24 cellular contexts compared by ENCODE assay signal in genomic region chr3:10357095-10357494, GRCh38. TPM values are rescaled to one million over a fixed set of nuclear protein-coding genes. Genes with fewer than 3 reads are reported as not detected.
DNase-seq lines count a peak whose midpoint lies in the region; ATAC-seq and TF ChIP-seq lines count a peak whose summit lies in the region.
"Had no signal": no experiment of that assay in that cellular context is flagged by ENCODE, and none has a peak within 500 bp of the region (broad histone marks: within the 10 kb centered on the region; RNA-seq: fewer than 3 reads in every experiment).

No MANE protein-coding gene starts in this region.

- H3K18ac ChIP-seq in IMR-90 (ENCODE audit: low read depth, low read length) (peak overlapping the region; percentile 65), mesenchymal stem cell (ENCODE audit: low read depth in 1 of 2, low read length in 2 of 2) (peak overlapping the region; percentile 46 to 58)

- H4K8ac ChIP-seq in IMR-90 (ENCODE audit: low read depth in 2 of 2, low read length in 2 of 2) (peak overlapping the region; percentile 76 to 95), mesenchymal stem cell (ENCODE audit: low read length) (peak overlapping the region; percentile 51)

- H2BK20ac ChIP-seq in IMR-90 (ENCODE audit: low read depth, low read length), result peak overlapping the region; percentile 91

- H2AFZ ChIP-seq in IMR-90 (replicated peaks; ENCODE audit: low read length, poor library complexity) (peak overlapping the region; percentile 81), mesenchymal stem cell (ENCODE audit: low read depth, low read length) (no peak overlapping the region)
- H2AFZ ChIP-seq: GM23338 had no signal

- no TSS peak for BruUV-seq in IMR-90 (replicated peaks; lab: Mats Ljungman, UMichigan)

- peak overlapping the region; percentile 51; the same call in 1 of the 2 replicates for H3K27ac ChIP-seq in IMR-90 (ENCODE audit: insufficient read depth, low read length)
- H3K27ac ChIP-seq in caudate nucleus (ENCODE audit: low read depth, low read length), result no peak overlapping the region
- H3K27ac ChIP-seq in mesenchymal stem cell (ENCODE audit: low read length, poor library complexity, severe bottlenecking), result peak overlapping the region; percentile 8
- H3K27ac ChIP-seq in temporal lobe (ENCODE audit: low read depth, low read length), result peak overlapping the region; percentile 44
- H3K27ac ChIP-seq: breast epithelium, coronary artery, esophagus squamous epithelium, gastroesophageal sphincter, left lung, psoas muscle, SJCRH30 had no signal

- peak overlapping the region; percentile 86 for H3K23ac ChIP-seq in IMR-90 (ENCODE audit: low read depth, low read length)
- H3K23ac ChIP-seq in mesenchymal stem cell (ENCODE audit: low read length in 2 of 2), result no peak overlapping the region

- CTCF ChIA-PET in IMR-90 (lab: Yijun Ruan, JAX), result interaction anchor here (1.0 to 1.1 kb wide), 2 partner anchors 9 to 14 kb away, joined by 3 to 4 read pairs; no protein-coding TSS in a partner anchor

- no peak for TF ChIP-seq RAD21 in IMR-90 (IDR thresholded peaks at IDR 0.05; ENCODE audit: low read length)

- in situ Hi-C loops in IMR-90 (cut with MboI; ENCODE audit: low sequenced_read_pairs), result no loop called here

- peak overlapping the region in 1 of 2 experiments; percentile 85 for H2BK12ac ChIP-seq in mesenchymal stem cell (ENCODE audit: low read length in 2 of 2)

- dilution Hi-C loops in IMR-90 (cut with HindIII; ENCODE audit: low sequenced_read_pairs, unreplicated experiment), result no loop called here

- peak overlapping the region; percentile 53; the same call in 1 of the 2 replicates for H3K56ac ChIP-seq in IMR-90 (ENCODE audit: extremely low read depth, insufficient read depth, low read length)

- no peaks in the 10 kb centered on the region for H3K9me3 ChIP-seq in IMR-90 (ENCODE audit: control insufficient read depth, insufficient read depth, low read length)
- peaks cover 10% of the 10 kb centered on the region for H3K9me3 ChIP-seq in mesenchymal stem cell (ENCODE audit: control insufficient read depth, low read length)
- H3K9me3 ChIP-seq: breast epithelium, esophagus squamous epithelium, gastroesophageal sphincter, left lung, psoas muscle, SJCRH30 had no signal

- DNase-seq in IMR-90, result no peak
- peak in 33 of 61 donors; percentile 22 to 94 (median 52) for DNase-seq in caudate nucleus (lab: John Stamatoyannopoulos, UW)
- DNase-seq in mesenchymal stem cell, result peak; percentile 15
- no peak for DNase-seq in cerebellum (ENCODE audit: low spot score)
- DNase-seq: activated CD4-positive, alpha-beta T cell treated with anti-CD3 and anti-CD28 coated beads, Interleukin-2, amount 10 ng/mL, durations not matched to agents 7 days and 5 days; activated naive CD4-positive, alpha-beta T cell; activated T-cell treated with anti-CD3 and anti-CD28 coated beads, Interleukin-2, amount 50 U/mL, for 48 hours; CD8-positive, alpha-beta memory T cell; esophagus squamous epithelium; immature natural killer cell; NCI-H1092; NCI-H187 treated with DMSO at 0.1 percent for 48 hours; NCI-H524 treated with DMSO at 0.1 percent for 48 hours; stimulated activated CD8-positive, alpha-beta memory T cell treated with anti-CD3 and anti-CD28 coated beads, Interleukin-4, amount 100 ng/mL, for 48 hours had no signal

- H2BK5ac ChIP-seq in IMR-90 (ENCODE audit: low read depth, low read length, poor library complexity, severe bottlenecking) (peak overlapping the region; percentile 88), mesenchymal stem cell (ENCODE audit: low read depth, low read length, poor library complexity, severe bottlenecking) (no peak overlapping the region)

- peak overlapping the region; percentile 84 for H3K14ac ChIP-seq in IMR-90 (replicated peaks; ENCODE audit: low read depth, low read length)
- H3K14ac ChIP-seq in mesenchymal stem cell (ENCODE audit: low read length in 2 of 2), result peak overlapping the region in 1 of 2 experiments; percentile 5

- H3K4me2 ChIP-seq in IMR-90 (ENCODE audit: low read depth, low read length) (no peak overlapping the region), mesenchymal stem cell (ENCODE audit: low read length, poor library complexity, severe bottlenecking) (no peak overlapping the region)
- H3K4me2 ChIP-seq: GM23338 had no signal

- TF ChIP-seq POLR2A in IMR-90 (IDR thresholded peaks at IDR 0.05; ENCODE audit: low read depth, low read length), result 0 out of 2 replicates have a peak, but pooled peaks have one; percentile 6
- no peak for TF ChIP-seq POLR2A in GM18505 (IDR thresholded peaks at IDR 0.05; ENCODE audit: borderline replicate concordance, extremely low read depth, insufficient read depth, insufficient read length)

- TF ChIP-seq CTCF in IMR-90 (conservative IDR thresholded peaks at IDR 0.05; ENCODE audit: low read depth, low read length), result no peak

- no peaks in the 10 kb centered on the region for H3K36me3 ChIP-seq in IMR-90 (ENCODE audit: control insufficient read depth, insufficient read depth, low read length)
- no peaks in the 10 kb centered on the region for H3K36me3 ChIP-seq in mesenchymal stem cell (ENCODE audit: control insufficient read depth in 1 of 2, insufficient read depth in 2 of 2, low read depth in 1 of 2, low read length in 2 of 2)
- H3K36me3 ChIP-seq: breast epithelium, esophagus squamous epithelium, gastroesophageal sphincter, left lung, SJCRH30 had no signal

- H3K9ac ChIP-seq in IMR-90 (ENCODE audit: low read depth, low read length) (no peak overlapping the region), mesenchymal stem cell (ENCODE audit: low read length) (no peak overlapping the region)

- H4K20me1 ChIP-seq in IMR-90 (ENCODE audit: insufficient read depth, low read length), result no peaks in the 10 kb centered on the region

- peak overlapping the region; percentile 94 for H3K4ac ChIP-seq in IMR-90 (ENCODE audit: low read depth, low read length)
- H3K4ac ChIP-seq in mesenchymal stem cell (ENCODE audit: low read depth in 1 of 2, low read length in 2 of 2), result peak overlapping the region; percentile 38 to 45

- peaks cover 36% of the 10 kb centered on the region for H3K4me1 ChIP-seq in IMR-90 (ENCODE audit: control insufficient read depth, insufficient read depth, low read length)
- peaks cover 31% of the 10 kb centered on the region for H3K4me1 ChIP-seq in mesenchymal stem cell (ENCODE audit: control insufficient read depth, insufficient read depth, low read depth, low read length)
- H3K4me1 ChIP-seq: breast epithelium, psoas muscle had no signal

- H3K27me3 ChIP-seq in IMR-90 (ENCODE audit: control insufficient read depth, insufficient read depth, low read length) (no peaks in the 10 kb centered on the region), mesenchymal stem cell (ENCODE audit: control insufficient read depth in 1 of 2, insufficient read depth in 1 of 2, low read length in 2 of 2) (peaks cover 0 to 15% of the 10 kb centered on the region in 2 experiments)
- H3K27me3 ChIP-seq: SJCRH30 had no signal

- peak overlapping the region; percentile 60 for H2AK9ac ChIP-seq in IMR-90 (replicated peaks; ENCODE audit: low read depth, low read length, poor library complexity)

- H2AK5ac ChIP-seq in IMR-90 (ENCODE audit: low read depth, low read length) (peak overlapping the region; percentile 90), mesenchymal stem cell (ENCODE audit: low read length, severe bottlenecking) (no peak overlapping the region)

- WGBS in IMR-90 (ENCODE audit: extremely low coverage in 2 of 2, insufficient read length in 1 of 2), 2 experiments, result 100% methylated on average over 3 of the region's 6 CpGs; no CpG with 5 or more reads in 1 of the 2 experiments
- 89% methylated on average over 6 of the region's 6 CpGs for WGBS in mesenchymal stem cell

- H3K9me1 ChIP-seq in IMR-90 (ENCODE audit: insufficient read depth, low read length), result peaks cover 44% of the 10 kb centered on the region

- H3K4me3 ChIP-seq in IMR-90 (ENCODE audit: insufficient read depth, low read depth, low read length) (no peak overlapping the region), mesenchymal stem cell (ENCODE audit: insufficient read depth in 1 of 2, low read depth in 1 of 2, low read length in 2 of 2) (no peak overlapping the region)
- H3K4me3 ChIP-seq: breast epithelium, coronary artery, esophagus squamous epithelium, gastroesophageal sphincter, GM23338, left lung, psoas muscle, SJCRH30 had no signal

- H4K5ac ChIP-seq in IMR-90 (ENCODE audit: low read depth, low read length), result peak overlapping the region; percentile 86

- no peak for ATAC-seq in IMR-90 (ENCODE audit: low read depth)
- no peak for ATAC-seq in GM18505 (IDR thresholded peaks at IDR 0.05; ENCODE audit: unreplicated experiment)
- no peak for ATAC-seq in HG02571 (IDR thresholded peaks at IDR 0.05; ENCODE audit: unreplicated experiment)
- ATAC-seq: gastroesophageal sphincter, left lung had no signal

- H4K91ac ChIP-seq in IMR-90 (ENCODE audit: insufficient read depth, low read depth, low read length), result peak overlapping the region; percentile 91
- peak overlapping the region; percentile 5 for H4K91ac ChIP-seq in mesenchymal stem cell (ENCODE audit: low read length)

- POLR2A ChIA-PET in IMR-90 (lab: Charles Lee; ENCODE audit: unreplicated experiment), result interaction anchor here (1.2 kb wide), 1 partner anchor 10 kb away, joined by 3 read pairs; no protein-coding TSS in a partner anchor

- H3K79me1 ChIP-seq in IMR-90 (ENCODE audit: low read depth in 1 of 2, low read length in 2 of 2) (no peaks in the 10 kb centered on the region), mesenchymal stem cell (replicated peaks; ENCODE audit: low read length, poor library complexity, severe bottlenecking) (no peaks in the 10 kb centered on the region)

- intact Hi-C loops in IMR-90 (cut with micrococcal nuclease), result loop anchor here (1.0 kb wide), 1 partner anchor 9 kb away; no protein-coding TSS in a partner anchor

- H2BK15ac ChIP-seq in IMR-90 (ENCODE audit: low read depth, low read length) (peak overlapping the region; percentile 88), mesenchymal stem cell (ENCODE audit: low read depth, poor library complexity, severe bottlenecking) (no peak overlapping the region)

- peak overlapping the region; percentile 95 for H2BK120ac ChIP-seq in IMR-90 (ENCODE audit: low read depth, low read length)
- no peak overlapping the region for H2BK120ac ChIP-seq in mesenchymal stem cell (ENCODE audit: low read depth, low read length)

TF ChIP-seq in IMR-90, 13 proteins besides CTCF, POLR2A, EP300 and RAD21 (continues in another document):
- TF ChIP-seq CHD1 (IDR thresholded peaks at IDR 0.05; ENCODE audit: low read depth, low read length) (no peak), RFX5 (IDR thresholded peaks at IDR 0.05; ENCODE audit: low read depth, low read length) (no peak), MAZ (IDR thresholded peaks at IDR 0.05; ENCODE audit: borderline replicate concordance, low read depth, low read length) (no peak), CEBPB (IDR thresholded peaks at IDR 0.05; ENCODE audit: low read depth, low read length) (no peak), RCOR1 (IDR thresholded peaks at IDR 0.05; ENCODE audit: insufficient replicate concordance, low read length) (no peak)

RNA-seq across cellular contexts. Expression of gene SEC13, which starts 36.2 kb away (rescaled TPM):
- total RNA-seq in IMR-90 (2012; rRNA removed) (443 and 475 TPM in 2 replicates), temporal lobe (50.9 TPM), cerebellum (61.3 TPM)
- 364 and 377 TPM in 2 replicates for polyA plus RNA-seq in IMR-90 (2012; rRNA removed)
- 372 and 417 TPM in 2 replicates for polyA plus RNA-seq in IMR-90 (2012; cell fraction: cytosol; rRNA removed)
- 300 and 409 TPM in 2 replicates for polyA plus RNA-seq in IMR-90 (2012; cell fraction: nucleus; rRNA removed; ENCODE audit: low replicate concordance)
- polyA plus RNA-seq in mesenchymal stem cell (2013, experiment 1 of 2), result 246 TPM
- polyA plus RNA-seq in mesenchymal stem cell (2013, experiment 2 of 2), result 245 TPM

Comparison
In these comparisons a context has a peak if more than half of its experiments do, and no peak if none do; other contexts are left out.
1. DNase-seq: peak in caudate nucleus (33 of 61) and mesenchymal stem cell (single experiment); none in IMR-90 (single experiment) and cerebellum (single experiment).